16 cellular contexts compared by ENCODE assay signal in the genomic region with DNA sequence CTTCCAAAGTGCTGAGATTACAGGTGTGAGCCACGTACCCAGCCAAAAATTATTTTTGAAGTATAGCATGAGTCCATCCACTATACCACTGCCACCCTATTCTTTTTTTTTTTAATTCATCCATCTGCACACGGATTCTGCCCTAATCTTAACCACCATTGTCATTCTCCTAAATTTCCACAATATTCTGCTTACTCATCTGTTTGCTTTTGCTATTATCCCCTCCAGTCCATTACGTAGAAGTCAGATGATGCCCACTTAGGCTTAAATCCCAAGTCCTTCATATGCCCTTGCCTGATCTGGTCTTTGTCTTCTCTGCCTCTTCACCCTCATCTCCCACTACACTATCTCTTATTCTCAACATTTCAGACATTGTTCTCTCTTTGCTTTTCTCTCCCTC.
"Had no signal": no experiment of that assay in that cellular context is flagged by ENCODE, and none has a peak within 500 bp of the region (broad histone marks: within the 10 kb centered on the region; RNA-seq: fewer than 3 reads in every experiment).

No MANE protein-coding gene starts in this region.

- H3K27ac ChIP-seq: breast epithelium, pancreas had no signal

- H3K27ac Mint-ChIP-seq: activated naive CD8-positive, alpha-beta T cell treated with anti-CD3 and anti-CD28 coated beads for 36 hours; stimulated activated naive CD8-positive, alpha-beta T cell treated with anti-CD3 and anti-CD28 coated beads, Interleukin-15, Interleukin-2, amounts not matched to agents 100 ng/mL and 50 ng/mL, for 24 hours had no signal

- H3K4me3 Mint-ChIP-seq: activated naive CD8-positive, alpha-beta T cell treated with anti-CD3 and anti-CD28 coated beads for 36 hours; stimulated activated naive CD8-positive, alpha-beta T cell treated with anti-CD3 and anti-CD28 coated beads, Interleukin-15, Interleukin-2, amounts not matched to agents 100 ng/mL and 50 ng/mL, for 24 hours had no signal

- H3K4me3 ChIP-seq: breast epithelium, pancreas, testis had no signal

- ATAC-seq: left lobe of liver, pancreas had no signal

- H3K9me3 Mint-ChIP-seq: activated naive CD8-positive, alpha-beta T cell treated with anti-CD3 and anti-CD28 coated beads for 36 hours; stimulated activated naive CD8-positive, alpha-beta T cell treated with anti-CD3 and anti-CD28 coated beads, Interleukin-15, Interleukin-2, amounts not matched to agents 100 ng/mL and 50 ng/mL, for 24 hours had no signal

- H3K36me3 ChIP-seq: breast epithelium, pancreas had no signal

- H3K36me3 Mint-ChIP-seq: activated naive CD8-positive, alpha-beta T cell treated with anti-CD3 and anti-CD28 coated beads for 36 hours had no signal

- H3K4me1 Mint-ChIP-seq: activated naive CD8-positive, alpha-beta T cell treated with anti-CD3 and anti-CD28 coated beads for 36 hours had no signal

- H3K4me1 ChIP-seq: breast epithelium, pancreas had no signal

- H3K27me3 Mint-ChIP-seq: activated naive CD8-positive, alpha-beta T cell treated with anti-CD3 and anti-CD28 coated beads for 36 hours; stimulated activated naive CD8-positive, alpha-beta T cell treated with anti-CD3 and anti-CD28 coated beads, Interleukin-15, Interleukin-2, amounts not matched to agents 100 ng/mL and 50 ng/mL, for 24 hours had no signal

- DNase-seq: activated CD4-positive, alpha-beta T cell treated with anti-CD3 and anti-CD28 coated beads for 1 hour; activated CD4-positive, alpha-beta T cell treated with anti-CD3 and anti-CD28 coated beads, Interleukin-2, amount 50 U/mL, for 48 hours; activated gamma-delta T cell; activated naive CD8-positive, alpha-beta T cell treated with anti-CD3 and anti-CD28 coated beads for 36 hours; activated T-cell treated with anti-CD3 and anti-CD28 coated beads, Interleukin-2, amount 50 U/mL, for 48 hours; foreskin melanocyte; head of caudate nucleus; islet precursor cell; mammary epithelial cell; pancreas; stimulated activated CD4-positive, alpha-beta T cell treated with anti-CD3 and anti-CD28 coated beads, Interleukin-4, amount 100 ng/mL, for 1 hour; stimulated activated CD8-positive, alpha-beta memory T cell treated with anti-CD3 and anti-CD28 coated beads, Interleukin-4, amount 100 ng/mL, for 48 hours; testis had no signal

- H3K27me3 ChIP-seq: breast epithelium, pancreas, testis had no signal

- H3K9me3 ChIP-seq: breast epithelium, pancreas, testis had no signal
